ENCODE assay signal across 1 cellular context in genomic region chr2:14516844-14517243, GRCh38.
TF ChIP-seq lines count a peak whose summit lies in the region.

No MANE protein-coding gene starts in this region.

TF ChIP-seq in GM23338, 12 proteins besides CTCF, POLR2A, EP300 and RAD21 (continued from another document):
- TF ChIP-seq REST (IDR thresholded peaks at IDR 0.05; ENCODE audit: unreplicated experiment) (no peak), ZNF331 (CRISPR knock-in tag; IDR thresholded peaks at IDR 0.05; ENCODE audit: low read depth) (no peak), CREB1 (CRISPR knock-in tag; IDR thresholded peaks at IDR 0.05; ENCODE audit: low read depth) (no peak)
